ENCODE assay signal across 8 cellular contexts in the genomic region with DNA sequence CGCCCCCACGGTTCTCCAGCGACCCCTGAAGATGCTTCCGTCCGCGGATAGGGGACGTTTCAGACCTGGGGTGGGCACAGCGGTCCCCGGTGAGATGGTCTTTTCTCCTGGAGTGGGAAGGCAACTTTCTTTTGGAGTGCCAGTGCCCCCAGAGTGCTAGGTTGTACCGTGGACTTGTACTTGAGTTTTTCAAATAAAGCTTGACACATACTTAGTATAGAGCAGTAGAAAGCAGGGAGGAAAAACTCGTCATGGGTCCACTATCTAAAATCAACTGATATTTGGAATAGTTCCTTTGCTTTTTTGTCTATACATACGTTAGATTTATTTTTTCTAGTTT. TPM values are rescaled to one million over a fixed set of nuclear protein-coding genes. Genes with fewer than 3 reads are reported as not detected.
DNase-seq lines count a peak whose midpoint lies in the region; ATAC-seq and TF ChIP-seq lines count a peak whose summit lies in the region.

No MANE protein-coding gene starts in this region.

- ATAC-seq in GM18517 (IDR thresholded peaks at IDR 0.05; ENCODE audit: unreplicated experiment) (peak; percentile 32), HG02840 (IDR thresholded peaks at IDR 0.05; ENCODE audit: low FRiP score, unreplicated experiment) (peak; percentile 28), activated B cell treated with CpG ODN at 0.5 μM for 24 hours (ENCODE audit: low read depth) (peak; percentile 7)
- peak; percentile 45 for ATAC-seq in stimulated activated naive CD8-positive, alpha-beta T cell treated with anti-CD3 and anti-CD28 coated beads, Interleukin-15, amount 100 ng/mL, for 72 hours

- H3K27me3 Mint-ChIP-seq in activated B cell treated with CpG ODN at 0.5 μM for 24 hours, result peaks cover 17% of the 10 kb centered on the region
- H3K27me3 Mint-ChIP-seq in stimulated activated naive CD8-positive, alpha-beta T cell treated with anti-CD3 and anti-CD28 coated beads, Interleukin-15, amount 100 ng/mL, for 72 hours, result peaks cover 38% of the 10 kb centered on the region

- CTCF ChIA-PET in activated B cell treated with CpG ODN at 0.5 μM for 24 hours (lab: Charles Lee), result interaction anchor here (0.8 to 2.4 kb wide), 16 partner anchors 9 to 367 kb away, joined by 3 to 12 read pairs (median 5); no protein-coding TSS in a partner anchor

- DNase-seq in activated B cell treated with CpG ODN at 0.5 μM for 24 hours (no peak), KBM-7 (no peak), mesenteric fat pad (ENCODE audit: low spot score) (no peak), RKO (ENCODE audit: low spot score) (no peak)
- DNase-seq in stimulated activated naive CD8-positive, alpha-beta T cell treated with anti-CD3 and anti-CD28 coated beads, Interleukin-15, amount 100 ng/mL, for 72 hours, result no peak

- peak overlapping the region; percentile 88 for H3K27ac Mint-ChIP-seq in activated B cell treated with CpG ODN at 0.5 μM for 24 hours
- H3K27ac Mint-ChIP-seq in stimulated activated naive CD8-positive, alpha-beta T cell treated with anti-CD3 and anti-CD28 coated beads, Interleukin-15, amount 100 ng/mL, for 72 hours, result peak overlapping the region; percentile 92 to 93

- H3K4me1 Mint-ChIP-seq in activated B cell treated with CpG ODN at 0.5 μM for 24 hours, result peaks cover 4% of the 10 kb centered on the region
- peaks cover 6% of the 10 kb centered on the region for H3K4me1 Mint-ChIP-seq in stimulated activated naive CD8-positive, alpha-beta T cell treated with anti-CD3 and anti-CD28 coated beads, Interleukin-15, amount 100 ng/mL, for 72 hours

- intact Hi-C loops in activated B cell treated with CpG ODN at 0.5 μM for 24 hours (cut with micrococcal nuclease), result loop anchor here (1.0 to 5.0 kb wide), 5 partner anchors 22 to 365 kb away; no protein-coding TSS in a partner anchor

- peaks cover 1% of the 10 kb centered on the region for H3K36me3 Mint-ChIP-seq in activated B cell treated with CpG ODN at 0.5 μM for 24 hours (ENCODE audit: low read depth)

- POLR2A ChIA-PET in activated B cell treated with CpG ODN at 0.5 μM for 24 hours (lab: Charles Lee), result interaction anchor here (0.5 to 1.6 kb wide), 6 partner anchors 32 to 534 kb away, joined by 3 to 6 read pairs (median 4); a partner anchor contains a TSS

- TF ChIP-seq CTCF in activated B cell treated with CpG ODN at 0.5 μM for 24 hours (IDR thresholded peaks at IDR 0.05), result no peak

- H3K4me3 ChIP-seq in iPS-11a (ENCODE audit: low read depth, low read length), result peak overlapping the region; percentile 44

- H3K4me3 Mint-ChIP-seq in activated B cell treated with CpG ODN at 0.5 μM for 24 hours, result peak overlapping the region; percentile 90
- peak overlapping the region; percentile 90 to 96 for H3K4me3 Mint-ChIP-seq in stimulated activated naive CD8-positive, alpha-beta T cell treated with anti-CD3 and anti-CD28 coated beads, Interleukin-15, amount 100 ng/mL, for 72 hours

- H3K9me3 Mint-ChIP-seq in activated B cell treated with CpG ODN at 0.5 μM for 24 hours, result no peaks in the 10 kb centered on the region
- no peaks in the 10 kb centered on the region for H3K9me3 Mint-ChIP-seq in stimulated activated naive CD8-positive, alpha-beta T cell treated with anti-CD3 and anti-CD28 coated beads, Interleukin-15, amount 100 ng/mL, for 72 hours

- in situ Hi-C loops in KBM-7 (cut with MboI; ENCODE audit: low pct_unique_long_range_greater_than_20kb, low sequenced_read_pairs), result no loop called here

RNA-seq across cellular contexts. Expression of a gene that starts 28.4 kb away (rescaled TPM):
- total RNA-seq in activated B cell treated with CpG ODN at 0.5 μM for 24 hours (0.02 TPM in 2 replicates), mesenteric fat pad (4.6 TPM)
